ENCODE assay signal across 1 cellular context in genomic region chr14:34035934-34036250, GRCh38.
A peak's percentile ranks its signal among the peaks of the same experiment; 100 is the strongest.
TF ChIP-seq lines count a peak whose summit lies in the region.

No MANE protein-coding gene starts in this region.

TF ChIP-seq in HepG2, 621 proteins besides CTCF, POLR2A, EP300 and RAD21 (continued from another document and continues in another):
- TF ChIP-seq KIAA2018 (CRISPR knock-in tag; IDR thresholded peaks at IDR 0.05; ENCODE audit: borderline replicate concordance) (0 out of 2 replicates have a peak, but pooled peaks have one; percentile 3), SIX4 (CRISPR knock-in tag; IDR thresholded peaks at IDR 0.05) (no peak), SMAD3 (CRISPR knock-in tag; IDR thresholded peaks at IDR 0.05) (peak; percentile 11; the same call in 1 of the 2 replicates), HDAC2 (CRISPR knock-in tag; IDR thresholded peaks at IDR 0.05) (no peak), ZBTB38 (CRISPR knock-in tag; IDR thresholded peaks at IDR 0.05) (no peak), EED (CRISPR knock-in tag; IDR thresholded peaks at IDR 0.05) (no peak), HOXA3 (CRISPR knock-in tag; IDR thresholded peaks at IDR 0.05) (no peak), ZNF513 (CRISPR knock-in tag; conservative IDR thresholded peaks at IDR 0.05) (no peak), CREB1 (IDR thresholded peaks at IDR 0.05) (no peak), CREB1 (CRISPR knock-in tag; IDR thresholded peaks at IDR 0.05) (no peak), SNAI1 (CRISPR knock-in tag; IDR thresholded peaks at IDR 0.05; ENCODE audit: borderline replicate concordance) (0 out of 2 replicates have a peak, but pooled peaks have one; percentile 5), ZNF652 (CRISPR knock-in tag; IDR thresholded peaks at IDR 0.05; ENCODE audit: borderline replicate concordance, low read depth) (no peak), ZNF280B (CRISPR knock-in tag; IDR thresholded peaks at IDR 0.05; ENCODE audit: borderline replicate concordance) (no peak), GFI1 (CRISPR knock-in tag; IDR thresholded peaks at IDR 0.05; ENCODE audit: borderline replicate concordance) (no peak), ETV5 (CRISPR knock-in tag; IDR thresholded peaks at IDR 0.05; ENCODE audit: borderline replicate concordance) (no peak), FUBP1 (CRISPR knock-in tag; IDR thresholded peaks at IDR 0.05; ENCODE audit: borderline replicate concordance) (no peak), ZNF816 (CRISPR knock-in tag; IDR thresholded peaks at IDR 0.05; ENCODE audit: borderline replicate concordance) (peak; percentile 26; the same call in 1 of the 2 replicates), ZNF609 (CRISPR knock-in tag; IDR thresholded peaks at IDR 0.05; ENCODE audit: borderline replicate concordance) (no peak), CEBPZ (IDR thresholded peaks at IDR 0.05; ENCODE audit: low read length) (no peak), ZNF670 (CRISPR knock-in tag; IDR thresholded peaks at IDR 0.05; ENCODE audit: borderline replicate concordance) (peak; percentile 65; the same call in 1 of the 2 replicates), DRAP1 (CRISPR knock-in tag; IDR thresholded peaks at IDR 0.05) (no peak), DNMT3B (CRISPR knock-in tag; conservative IDR thresholded peaks at IDR 0.05) (0 out of 2 replicates have a peak, but pooled peaks have one; percentile 26), PHB2 (IDR thresholded peaks at IDR 0.05; ENCODE audit: partially characterized antibody) (no peak), TCF7 (IDR thresholded peaks at IDR 0.05; ENCODE audit: low read depth) (no peak), SRSF9 (IDR thresholded peaks at IDR 0.05; ENCODE audit: borderline replicate concordance, insufficient read depth, low read depth, low read length, poor library complexity, severe bottlenecking) (no peak), RBAK (CRISPR knock-in tag; IDR thresholded peaks at IDR 0.05) (no peak), MLXIP (CRISPR knock-in tag; IDR thresholded peaks at IDR 0.05; ENCODE audit: borderline replicate concordance) (no peak), ZNF296 (CRISPR knock-in tag; conservative IDR thresholded peaks at IDR 0.05) (no peak)
